32 cellular contexts compared by ENCODE assay signal in the genomic region with DNA sequence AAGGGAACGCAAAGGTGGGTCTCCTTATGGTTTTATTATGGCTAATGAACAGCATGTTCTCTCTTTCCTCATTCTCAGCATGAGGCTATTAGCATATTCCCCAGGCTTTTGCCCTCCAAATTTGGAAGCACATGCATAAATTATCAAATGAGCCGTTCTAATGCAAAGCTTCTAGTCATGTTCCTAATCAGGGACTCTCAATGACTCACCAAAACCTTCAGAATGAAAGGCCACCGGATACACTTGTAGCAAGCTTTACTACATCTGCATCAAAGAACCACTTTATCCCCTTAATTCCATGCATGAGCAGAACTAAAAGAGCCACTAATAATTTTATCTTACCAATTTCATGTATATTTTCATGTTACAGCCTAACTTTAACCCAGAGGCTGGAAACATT.
"Had no signal": no experiment of that assay in that cellular context is flagged by ENCODE, and none has a peak within 500 bp of the region (broad histone marks: within the 10 kb centered on the region; RNA-seq: fewer than 3 reads in every experiment).

No MANE protein-coding gene starts in this region.

- H3K27me3 Mint-ChIP-seq: T-helper 17 cell had no signal

- ATAC-seq: activated CD4-positive, CD25-positive, alpha-beta regulatory T cell treated with anti-CD3 and anti-CD28 coated beads, Interleukin-2, amount 50 U/mL, for 24 hours; activated CD8-positive, alpha-beta T cell treated with anti-CD3 and anti-CD28 coated beads for 36 hours; activated naive CD4-positive, alpha-beta T cell treated with anti-CD3 and anti-CD28 coated beads, Interleukin-2, amount 50 U/mL, for 72 hours; body of pancreas; effector memory CD8-positive, alpha-beta T cell; gastroesophageal sphincter; heart right ventricle; T-helper 17 cell had no signal

- H3K4me1 ChIP-seq: ascending aorta, body of pancreas, esophagus squamous epithelium, heart right ventricle had no signal

- H3K27ac ChIP-seq: ascending aorta, body of pancreas, esophagus squamous epithelium, gastroesophageal sphincter, heart right ventricle, WERI-Rb-1 had no signal

- DNase-seq: activated B cell treated with CpG ODN at 0.5 μM for 24 hours; activated CD4-positive, alpha-beta T cell treated with anti-CD3 and anti-CD28 coated beads for 48 hours; activated CD4-positive, alpha-beta T cell treated with anti-CD3 and anti-CD28 coated beads, Interleukin-2, amount 50 U/mL, for 1 hour; activated CD4-positive, alpha-beta T cell treated with anti-CD3 and anti-CD28 coated beads, Interleukin-2, amount 50 U/mL, for 48 hours; activated CD8-positive, alpha-beta memory T cell treated with anti-CD3 and anti-CD28 coated beads for 24 hours; activated CD8-positive, alpha-beta T cell treated with anti-CD3 and anti-CD28 coated beads for 36 hours; activated effector memory CD4-positive, alpha-beta T cell treated with anti-CD3 and anti-CD28 coated beads, Interleukin-2, amount 50 U/mL, for 16 hours; activated naive CD4-positive, alpha-beta T cell treated with anti-CD3 and anti-CD28 coated beads for 36 hours; activated naive CD8-positive, alpha-beta T cell treated with anti-CD3 and anti-CD28 coated beads, Interleukin-2, amount 10 ng/mL, durations not matched to agents 7 days and 5 days; activated T-cell treated with anti-CD3 and anti-CD28 coated beads, Interleukin-2, amount 50 U/mL, for 48 hours; body of pancreas; caudate nucleus; cortex of kidney; dermis blood vessel endothelial cell; effector CD4-positive, alpha-beta T cell; effector memory CD8-positive, alpha-beta T cell; erythroblast; esophagus squamous epithelium; foreskin melanocyte; heart right ventricle; hippocampal formation; T-helper 17 cell; T1000; WERI-Rb-1 had no signal

- H3K27ac Mint-ChIP-seq: activated B cell treated with CpG ODN at 0.5 μM for 24 hours; activated CD8-positive, alpha-beta T cell treated with anti-CD3 and anti-CD28 coated beads for 36 hours; activated naive CD4-positive, alpha-beta T cell treated with anti-CD3 and anti-CD28 coated beads for 36 hours; activated naive CD4-positive, alpha-beta T cell treated with anti-CD3 and anti-CD28 coated beads, Interleukin-2, amount 50 U/mL, for 72 hours; activated naive CD8-positive, alpha-beta T cell treated with anti-CD3 and anti-CD28 coated beads, Interleukin-2, amount 10 ng/mL, durations not matched to agents 7 days and 5 days; activated T-helper 1 cell treated with anti-CD3 and anti-CD28 coated beads, Interleukin-12 subunit alpha, Interleukin-12 subunit beta, Interleukin-2, Interleukin-4 antibody, amounts not matched to agents 30 ng/mL and 10 ng/mL and 1 ng/mL, durations not matched to agents 14 hours and 24 hours and 36 hours; activated T-helper 2 cell treated with anti-CD3 and anti-CD28 coated beads, Interferon-gamma antibody, Interleukin-2, Interleukin-4, amounts not matched to agents 10 μg/mL and 5 μg/mL and 100 μg/mL, durations not matched to agents 14 hours and 24 hours and 36 hours; effector memory CD8-positive, alpha-beta T cell; T-helper 17 cell; T-helper 2 cell treated with Interferon-gamma antibody and Interleukin-4, amounts not matched to agents 5 μg/mL and 100 μg/mL, for 36 hours had no signal

- FAIRE-seq: colon had no signal

- H3K36me3 ChIP-seq: ascending aorta, esophagus squamous epithelium, gastroesophageal sphincter, heart right ventricle, WERI-Rb-1 had no signal

- H3K36me3 Mint-ChIP-seq: activated naive CD8-positive, alpha-beta T cell treated with anti-CD3 and anti-CD28 coated beads, Interleukin-2, amount 10 ng/mL, durations not matched to agents 7 days and 5 days had no signal

- H3K4me3 Mint-ChIP-seq: activated B cell treated with CpG ODN at 0.5 μM for 24 hours; activated CD8-positive, alpha-beta T cell treated with anti-CD3 and anti-CD28 coated beads for 36 hours; activated naive CD4-positive, alpha-beta T cell treated with anti-CD3 and anti-CD28 coated beads for 36 hours; activated naive CD8-positive, alpha-beta T cell treated with anti-CD3 and anti-CD28 coated beads, Interleukin-2, amount 10 ng/mL, durations not matched to agents 7 days and 5 days; activated T-helper 1 cell treated with anti-CD3 and anti-CD28 coated beads, Interleukin-12 subunit alpha, Interleukin-12 subunit beta, Interleukin-2, Interleukin-4 antibody, amounts not matched to agents 30 ng/mL and 10 ng/mL and 1 ng/mL, durations not matched to agents 14 hours and 24 hours and 36 hours; effector memory CD8-positive, alpha-beta T cell; T-helper 17 cell; T-helper 2 cell treated with Interferon-gamma antibody and Interleukin-4, amounts not matched to agents 5 μg/mL and 100 μg/mL, for 36 hours had no signal

- H3K27me3 ChIP-seq: ascending aorta, body of pancreas, esophagus squamous epithelium, gastroesophageal sphincter, heart right ventricle had no signal

- H3K9me3 Mint-ChIP-seq: activated T-helper 1 cell treated with anti-CD3 and anti-CD28 coated beads, Interleukin-12 subunit alpha, Interleukin-12 subunit beta, Interleukin-2, Interleukin-4 antibody, amounts not matched to agents 30 ng/mL and 10 ng/mL and 1 ng/mL, durations not matched to agents 14 hours and 24 hours and 36 hours; activated T-helper 2 cell treated with anti-CD3 and anti-CD28 coated beads, Interferon-gamma antibody, Interleukin-2, Interleukin-4, amounts not matched to agents 10 μg/mL and 5 μg/mL and 100 μg/mL, durations not matched to agents 14 hours and 24 hours and 36 hours; T-helper 2 cell treated with Interferon-gamma antibody and Interleukin-4, amounts not matched to agents 5 μg/mL and 100 μg/mL, for 36 hours had no signal

- H3K4me3 ChIP-seq: ascending aorta, body of pancreas, esophagus squamous epithelium, gastroesophageal sphincter, heart right ventricle had no signal

- H3K9me3 ChIP-seq: body of pancreas, esophagus squamous epithelium, gastroesophageal sphincter had no signal

- H3K4me1 Mint-ChIP-seq: activated B cell treated with CpG ODN at 0.5 μM for 24 hours; activated naive CD8-positive, alpha-beta T cell treated with anti-CD3 and anti-CD28 coated beads, Interleukin-2, amount 10 ng/mL, durations not matched to agents 7 days and 5 days; T-helper 17 cell had no signal
